ENCODE assay signal across 3 cellular contexts in genomic region chr10:55280696-55281095, GRCh38.
"Had no signal": no experiment of that assay in that cellular context is flagged by ENCODE, and none has a peak within 500 bp of the region (broad histone marks: within the 10 kb centered on the region; RNA-seq: fewer than 3 reads in every experiment).

No MANE protein-coding gene starts in this region.

- DNase-seq: GDM1, GF-D8 had no signal

- ATAC-seq: GM12878 had no signal

- H3K4me3 ChIP-seq: GM12878 had no signal
